In genomic region chr2:63057249-63058148, GRCh38 we compare ENCODE assay signal across 12 cellular contexts. TPM values are rescaled to one million over a fixed set of nuclear protein-coding genes. Genes with fewer than 3 reads are reported as not detected.
DNase-seq lines count a peak whose midpoint lies in the region; ATAC-seq, FAIRE-seq and TF ChIP-seq lines count a peak whose summit lies in the region.
"Had no signal": no experiment of that assay in that cellular context is flagged by ENCODE, and none has a peak within 500 bp of the region (broad histone marks: within the 10 kb centered on the region; RNA-seq: fewer than 3 reads in every experiment).

No MANE protein-coding gene starts in this region.

- H3K79me2 ChIP-seq in DOHH2 (ENCODE audit: control insufficient read depth, low read length) (no peaks in the 10 kb centered on the region), H9 (ENCODE audit: insufficient read depth, low read length) (no peaks in the 10 kb centered on the region), GM12878 (ENCODE audit: control insufficient read depth, insufficient read depth, low read length) (no peaks in the 10 kb centered on the region)

- H3K4me2 ChIP-seq in DOHH2 (ENCODE audit: low read length) (peak overlapping the region; percentile 2; the same call in 1 of the 2 replicates), H9 (ENCODE audit: insufficient read depth, insufficient read length, low read length) (peak overlapping the region; percentile 74), GM12878 (ENCODE audit: control insufficient read depth, insufficient read depth) (peak overlapping the region; percentile 32)

- no peaks in the 10 kb centered on the region for H4K20me1 ChIP-seq in DOHH2 (ENCODE audit: control insufficient read depth, insufficient read depth, low read depth, low read length)
- H4K20me1 ChIP-seq in H9 (ENCODE audit: control insufficient read depth, insufficient read depth, insufficient read length), result peaks cover 5% of the 10 kb centered on the region
- no peaks in the 10 kb centered on the region for H4K20me1 ChIP-seq in GM12878 (ENCODE audit: control insufficient read depth, insufficient read depth)

- peaks cover 52 to 62% of the 10 kb centered on the region in 2 experiments for H3K4me1 Mint-ChIP-seq in H9
- H3K4me1 Mint-ChIP-seq in neural crest cell, result peaks cover 49% of the 10 kb centered on the region

- H3K4me3 ChIP-seq in DOHH2 (ENCODE audit: low read length) (no peak overlapping the region), GM12878 (peak overlapping the region; percentile 7; the same call in 1 of the 2 replicates)

- H3K9me3 Mint-ChIP-seq in H9 (peaks cover 0 to 9% of the 10 kb centered on the region in 2 experiments; a peak in 1 of 5 replicates), neural crest cell (no peaks in the 10 kb centered on the region)

- intact Hi-C loops in GM12878 (cut with micrococcal nuclease; ENCODE audit: unreplicated experiment), result loop anchor here (10.0 kb wide), 2 partner anchors 273 to 603 kb away; no protein-coding TSS in a partner anchor

- H3K9me3 ChIP-seq in DOHH2 (ENCODE audit: control insufficient read depth, insufficient read depth, low read length), result no peaks in the 10 kb centered on the region
- no peaks in the 10 kb centered on the region for H3K9me3 ChIP-seq in H9 (ENCODE audit: control insufficient read depth, low read depth, low read length)
- H3K9me3 ChIP-seq in GM12878 (replicated peaks; ENCODE audit: control insufficient read depth, insufficient read depth, low read length), result no peaks in the 10 kb centered on the region; the same call in 1 of the 3 replicates

- RAD21 ChIA-PET in GM12878 (lab: Charles Lee; ENCODE audit: unreplicated experiment), result no interaction called here

- H3K4me1 ChIP-seq in DOHH2 (ENCODE audit: control insufficient read depth, low read length), result peaks cover 17% of the 10 kb centered on the region
- peaks cover 10% of the 10 kb centered on the region; the same call in 1 of the 2 replicates for H3K4me1 ChIP-seq in H9 (ENCODE audit: insufficient read depth, low read length)
- H3K4me1 ChIP-seq in GM12878 (ENCODE audit: control insufficient read depth, insufficient read depth, low read length), result peaks cover 9% of the 10 kb centered on the region; the same call in 1 of the 2 replicates

- no peak for FAIRE-seq in GM12878 (lab: Jason Lieb, UNC)
- no peak for FAIRE-seq in D721Med (lab: Jason Lieb, UNC)
- FAIRE-seq: islet of Langerhans had no signal

- TF ChIP-seq POLR2A in GM12878 (IDR thresholded peaks at IDR 0.05; ENCODE audit: low read depth, low read length), result no peak

- H3F3A ChIP-seq in DOHH2 (ENCODE audit: control insufficient read depth, insufficient read depth), result no peaks in the 10 kb centered on the region

- H3K56ac ChIP-seq in H9 (ENCODE audit: insufficient read length, low read depth, low read length), result no peak overlapping the region

- H2AFZ ChIP-seq in H9 (ENCODE audit: low read length) (no peak overlapping the region), GM12878 (ENCODE audit: control insufficient read depth, low read depth, low read length) (no peak overlapping the region)

- no peak overlapping the region for H3K27ac Mint-ChIP-seq in H9
- H3K27ac Mint-ChIP-seq in neural crest cell (ENCODE audit: unreplicated experiment), result no peak overlapping the region

- CTCF ChIA-PET in GM12878 (lab: Yijun Ruan, JAX), result no interaction called here

- no peak overlapping the region for H3K4ac ChIP-seq in H9 (ENCODE audit: low read depth, low read length)

- POLR2A ChIA-PET in GM12878 (lab: Charles Lee), result interaction anchor here (0.6 kb wide), 1 partner anchor 639 kb away, joined by 4 read pairs; no protein-coding TSS in a partner anchor

- H3K9ac ChIP-seq in H9 (ENCODE audit: extremely low read depth, insufficient read length, low read length), result no peak overlapping the region
- H3K9ac ChIP-seq in GM12878 (ENCODE audit: control insufficient read depth, insufficient read depth, low read length), result no peak overlapping the region

- no peak overlapping the region for H4K8ac ChIP-seq in H9 (replicated peaks; ENCODE audit: insufficient read length, low read depth, low read length)

- no peak overlapping the region for H3K23ac ChIP-seq in H9 (ENCODE audit: insufficient read length, low read depth, low read length)

- H2BK20ac ChIP-seq in H9 (ENCODE audit: low read depth, low read length, poor library complexity, severe bottlenecking), result no peak overlapping the region

- in situ Hi-C loops in GM12878 (cut with MboI), result no loop called here

- H4K91ac ChIP-seq in H9 (ENCODE audit: insufficient read length, low read depth, low read length), result no peak overlapping the region

- H3K27ac ChIP-seq in DOHH2 (ENCODE audit: low read depth, low read length) (no peak overlapping the region), H9 (ENCODE audit: insufficient read length, low read depth, low read length) (no peak overlapping the region), GM12878 (ENCODE audit: control insufficient read depth, insufficient read depth) (no peak overlapping the region)

- no peak overlapping the region for H3K18ac ChIP-seq in H9 (ENCODE audit: insufficient read length, low read depth, low read length)

- ATAC-seq in GM12878, result no peak

- SMC1A ChIA-PET in GM12878 (lab: Charles Lee; ENCODE audit: uncharacterized antibody, unreplicated experiment), result no interaction called here

- H2BK5ac ChIP-seq in H9 (ENCODE audit: insufficient read length, low read length), result no peak overlapping the region

- DNase-seq in H9 (no peak), GM12878 (ENCODE audit: low read depth, low spot score) (no peak), neural crest cell (ENCODE audit: low read depth, low spot score) (peak; percentile 15), NCI-H1105 (lab: John Stamatoyannopoulos, UW) (no peak), SW480 (ENCODE audit: low spot score) (no peak), D721Med (ENCODE audit: insufficient read length, low spot score) (no peak), globus pallidus (ENCODE audit: low spot score) (no peak)
- DNase-seq: NCI-H1436 treated with DMSO at 0.1 percent for 48 hours; NK-92 treated with Interleukin-12 subunit alpha and Interleukin-12 subunit beta, amount 100 ng/mL, for 24 hours; stimulated activated naive CD4-positive, alpha-beta T cell had no signal

- H3K36me3 ChIP-seq in DOHH2 (ENCODE audit: control insufficient read depth, low read length) (no peaks in the 10 kb centered on the region), GM12878 (ENCODE audit: control insufficient read depth in 2 of 2, insufficient read depth in 2 of 2, low read length in 1 of 2) (no peaks in the 10 kb centered on the region; a peak in 1 of 4 replicates)

- H3K36me3 Mint-ChIP-seq in H9 (ENCODE audit: insufficient read depth in 1 of 3, low read depth in 3 of 3), result peaks cover 0 to 2% (median 0%) of the 10 kb centered on the region in 3 experiments; a peak in 2 of 7 replicates
- H3K36me3 Mint-ChIP-seq in neural crest cell (ENCODE audit: low read depth), result peaks cover 21% of the 10 kb centered on the region

- H2BK15ac ChIP-seq in H9 (ENCODE audit: low read depth, low read length), result no peak overlapping the region

- peaks cover 100% of the 10 kb centered on the region for H3K27me3 Mint-ChIP-seq in H9 (ENCODE audit: low read depth)
- H3K27me3 Mint-ChIP-seq in neural crest cell (ENCODE audit: low read depth), result peaks cover 99% of the 10 kb centered on the region

- H3T11ph ChIP-seq in H9 (ENCODE audit: low read length), result no peak overlapping the region

- H3K79me1 ChIP-seq in H9 (ENCODE audit: insufficient read depth, low read depth, low read length, poor library complexity, severe bottlenecking), result no peaks in the 10 kb centered on the region

- H3K27me3 ChIP-seq in DOHH2 (ENCODE audit: control insufficient read depth, low read length), result peaks cover 42% of the 10 kb centered on the region
- H3K27me3 ChIP-seq in H9 (ENCODE audit: insufficient read depth, low read length), result peaks cover 75% of the 10 kb centered on the region
- H3K27me3 ChIP-seq in GM12878 (replicated peaks in 1 of 2; ENCODE audit: control insufficient read depth in 2 of 2, insufficient read depth in 2 of 2, low read length in 1 of 2), result peaks cover 5 to 21% of the 10 kb centered on the region in 2 experiments

- no peak for TF ChIP-seq CTCF in DOHH2 (IDR thresholded peaks at IDR 0.05; ENCODE audit: low read depth, low read length, poor library complexity, severe bottlenecking)
- TF ChIP-seq CTCF in H9 (conservative IDR thresholded peaks at IDR 0.05), result no peak
- no peak for TF ChIP-seq CTCF in GM12878 (IDR thresholded peaks at IDR 0.05 in 2 of 3, conservative IDR thresholded peaks at IDR 0.05 in 1 of 3; ENCODE audit: control insufficient read depth in 2 of 3, extremely low read depth in 1 of 3, insufficient read depth in 1 of 3, low read depth in 3 of 3, low read length in 3 of 3)
- no peak for TF ChIP-seq CTCF in neural crest cell (conservative IDR thresholded peaks at IDR 0.05)
- TF ChIP-seq CTCF in D721Med (IDR thresholded peaks at IDR 0.05; ENCODE audit: insufficient read depth, missing control alignments), result no peak

- H3K9me2 ChIP-seq in DOHH2 (replicated peaks; ENCODE audit: control insufficient read depth, low read length), result no peaks in the 10 kb centered on the region

- peaks cover 31% of the 10 kb centered on the region for H3K23me2 ChIP-seq in H9 (ENCODE audit: insufficient read length, low read depth, low read length, poor library complexity, severe bottlenecking)

- no peak overlapping the region for H3K14ac ChIP-seq in H9 (ENCODE audit: insufficient read depth, low read length)

- H2BK12ac ChIP-seq in H9 (ENCODE audit: insufficient read length, low read depth, low read length), result no peak overlapping the region

- no peak overlapping the region for H2AK5ac ChIP-seq in H9 (ENCODE audit: insufficient read length, low read length)

- BruUV-seq in GM12878 (replicated peaks; lab: Mats Ljungman, UMichigan), result no TSS peak

- H2BK120ac ChIP-seq in H9 (ENCODE audit: low read depth, low read length, poor library complexity, severe bottlenecking), result no peak overlapping the region

- no peak for TF ChIP-seq RAD21 in GM12878 (IDR thresholded peaks at IDR 0.05; ENCODE audit: insufficient read depth, low read depth, low read length)

- WGBS in H9 (ENCODE audit: extremely low coverage, insufficient read length, low lambda C conversion rate), result no CpG with 5 or more reads among the region's 35 CpGs
- WGBS in GM12878 (ENCODE audit: insufficient coverage, insufficient replicate concordance, low lambda C conversion rate, missing lambda C conversion rate), result 35% methylated on average over 30 of the region's 35 CpGs

- no peak overlapping the region for H4K5ac ChIP-seq in H9 (ENCODE audit: insufficient read length, low read depth, low read length)

- H3K4me3 Mint-ChIP-seq in H9, result peak overlapping the region in 1 of 2 experiments; percentile 76; a peak in 3 of 5 replicates
- peak overlapping the region; percentile 71 for H3K4me3 Mint-ChIP-seq in neural crest cell

- no peak for TF ChIP-seq EP300 in GM12878 (IDR thresholded peaks at IDR 0.05; ENCODE audit: borderline replicate concordance in 1 of 2, control insufficient read depth in 1 of 2, low read depth in 2 of 2, low read length in 2 of 2)

RNA-seq across cellular contexts. Expression of gene OTX1, which starts 6.9 kb away (rescaled TPM):
- total RNA-seq in H9 (2021) (0.11 and 0.13 TPM in 2 replicates), GM12878 (2014; rRNA removed) (0.49 TPM in 1 of 2 replicates, not detected in the other), GM12878 (2014; rRNA removed; fragmentation: Illumina TruSeq; extraction: Trizol) (0.04 TPM in 1 of 2 replicates, not detected in the other), GM12878 (2021) (0.35 and 0.67 TPM in 2 replicates), neural crest cell (12.4 and 15.1 TPM in 2 replicates)
- total RNA-seq in GM12878 (2013; cell fraction: nucleolus; rRNA removed), result 4.4 and 11.1 TPM in 2 replicates
- not detected for polyA plus RNA-seq in GM12878 (2011; ENCODE audit: low read depth)
- polyA plus RNA-seq in GM12878 (2011; rRNA removed) (0.26 TPM in 1 of 2 replicates, not detected in the other), GM12878 (2014; fragmentation: Illumina TruSeq; extraction: Trizol) (0.06 TPM in 1 of 2 replicates, not detected in the other), GM12878 (2014; fragmentation: Nextera tagmentation; extraction: Ambion mirVana) (under 1 TPM in 1 of 2 experiments, not detected in 1; 0.04 TPM), GM12878 (2014; rRNA removed) (0.09 and 0.33 TPM in 2 replicates), GM12878 (2016; fragmentation: Nextera tagmentation; extraction: Ambion mirVana) (under 1 TPM; 0.20 to 0.35 TPM)
- 0.12 and 0.28 TPM in 2 replicates for polyA plus RNA-seq in GM12878 (2011; cell fraction: cytosol; rRNA removed)
- 2.3 and 3.1 TPM in 2 replicates for polyA plus RNA-seq in GM12878 (2011; cell fraction: nucleus; rRNA removed)
- 0.12 and 0.28 TPM in 2 replicates for polyA plus RNA-seq in GM12878 (2012)
- polyA minus RNA-seq in GM12878 (2011; rRNA and poly(A)+ RNA removed), result 0.37 and 1.6 TPM in 2 replicates
- polyA minus RNA-seq in GM12878 (2011; cell fraction: cytosol; rRNA and poly(A)+ RNA removed), result 0.40 and 1.2 TPM in 2 replicates
- 6.9 and 10.2 TPM in 2 replicates for polyA minus RNA-seq in GM12878 (2011; cell fraction: nucleus; rRNA and poly(A)+ RNA removed)

Comparison
In these comparisons a context has a peak if more than half of its experiments do, and no peak if none do; other contexts are left out.
1. H3K4me2 ChIP-seq: peak in every context shown above with its lines; median percentile 74 in H9; 32 in GM12878; 2 in DOHH2.